In genomic region chr9:72983512-72984021, GRCh38 we compare ENCODE assay signal across 18 cellular contexts. TPM values are rescaled to one million over a fixed set of nuclear protein-coding genes. Genes with fewer than 3 reads are reported as not detected.
DNase-seq lines count a peak whose midpoint lies in the region; ATAC-seq, FAIRE-seq and TF ChIP-seq lines count a peak whose summit lies in the region.
"Had no signal": no experiment of that assay in that cellular context is flagged by ENCODE, and none has a peak within 500 bp of the region (broad histone marks: within the 10 kb centered on the region; RNA-seq: fewer than 3 reads in every experiment).

No MANE protein-coding gene starts in this region.

- H3K36me3 ChIP-seq in K562 (ENCODE audit: control insufficient read depth, insufficient read depth, low read length) (no peaks in the 10 kb centered on the region), liver (ENCODE audit: control insufficient read depth in 4 of 4, insufficient read depth in 3 of 4, low read depth in 1 of 4, low read length in 3 of 4) (no peaks in the 10 kb centered on the region), transverse colon (no peaks in the 10 kb centered on the region)
- H3K36me3 ChIP-seq: suprapubic skin had no signal

- DNase-seq in HuH-7 (ENCODE audit: low spot score) (peak; percentile 27), K562 (ENCODE audit: extremely low read depth in 1 of 4, low spot score in 3 of 4) (no peak), transverse colon (no peak), RWPE1 (ENCODE audit: low spot score) (no peak)
- DNase-seq: activated CD8-positive, alpha-beta T cell treated with anti-CD3 and anti-CD28 coated beads, Interleukin-2, amount 10 ng/mL, durations not matched to agents 7 days and 5 days; activated T-cell treated with anti-CD3 and anti-CD28 coated beads, Interleukin-2, amount 50 U/mL, for 72 hours; dermis blood vessel endothelial cell; DMS 273 treated with DMSO at 0.1 percent for 48 hours; head of caudate nucleus; KBM-7; NCI-H1048; PC-9; stimulated activated CD4-positive, alpha-beta T cell treated with anti-CD3 and anti-CD28 coated beads, Interleukin-4, amount 100 ng/mL, for 4 hours had no signal

- no peak for TF ChIP-seq EP300 in K562 (IDR thresholded peaks at IDR 0.05; ENCODE audit: low read length)
- no peak for TF ChIP-seq EP300 in transverse colon (IDR thresholded peaks at IDR 0.05; ENCODE audit: low read depth)

- H3K27me3 ChIP-seq in K562 (ENCODE audit: control insufficient read depth in 2 of 2, insufficient read depth in 2 of 2, low read length in 2 of 2) (no peaks in the 10 kb centered on the region), liver (ENCODE audit: control insufficient read depth in 4 of 4, insufficient read depth in 4 of 4, low read length in 3 of 4) (no peaks in the 10 kb centered on the region), transverse colon (no peaks in the 10 kb centered on the region)
- H3K27me3 ChIP-seq: suprapubic skin had no signal

- no peak for FAIRE-seq in K562 (lab: Jason Lieb, UNC)

- TF ChIP-seq POLR2A in K562 (conservative IDR thresholded peaks at IDR 0.05) (no peak), transverse colon (IDR thresholded peaks at IDR 0.05) (no peak)

- H3K4me1 ChIP-seq in K562 (replicated peaks in 1 of 2; ENCODE audit: control insufficient read depth in 2 of 2, insufficient read depth in 2 of 2, low read length in 2 of 2) (no peaks in the 10 kb centered on the region; a peak in 3 of 5 replicates), liver (ENCODE audit: control insufficient read depth in 4 of 4, insufficient read depth in 4 of 4, low read length in 3 of 4) (peaks cover 10 to 49% (median 28%) of the 10 kb centered on the region in 4 donors), transverse colon (peaks cover 17 to 54% (median 44%) of the 10 kb centered on the region in 4 donors)

- in situ Hi-C loops in K562 (cut with MboI) (no loop called here), transverse colon (cut with MboI; ENCODE audit: low pct_ligation_motif_present in 1 of 4, low pct_unique_long_range_greater_than_20kb in 1 of 4, low sequenced_read_pairs in 3 of 4) (no loop called here)

- intact Hi-C loops in K562 (cut with micrococcal nuclease) (no loop called here), transverse colon (cut with DNase I; ENCODE audit: low total_unique reads) (no loop called here)

- H3K9me3 ChIP-seq in K562 (replicated peaks; ENCODE audit: control insufficient read depth, insufficient read depth, low read depth, low read length) (no peaks in the 10 kb centered on the region), liver (ENCODE audit: control insufficient read depth in 4 of 4, low read length in 3 of 4) (no peaks in the 10 kb centered on the region), transverse colon (no peaks in the 10 kb centered on the region)
- H3K9me3 ChIP-seq: suprapubic skin had no signal

- H3K9ac ChIP-seq in K562 (ENCODE audit: insufficient read depth in 1 of 2, low read depth in 2 of 2, low read length in 2 of 2) (no peak overlapping the region), liver (ENCODE audit: low read depth in 1 of 2, low read length in 2 of 2) (peak overlapping the region in 1 of 2 donors; percentile 77)

- no peaks in the 10 kb centered on the region for H4K20me1 ChIP-seq in K562 (replicated peaks; ENCODE audit: control insufficient read depth, insufficient read depth, low read length)

- no peak for TF ChIP-seq RAD21 in K562 (CRISPR knock-in tag; conservative IDR thresholded peaks at IDR 0.05 in 1 of 2, IDR thresholded peaks at IDR 0.05 in 1 of 2)
- TF ChIP-seq RAD21 in liver (IDR thresholded peaks at IDR 0.05), result peak; percentile 25 to 30

- 3% methylated on average over 4 of the region's 4 CpGs for WGBS in K562 (ENCODE audit: insufficient coverage, low coverage, missing lambda C conversion rate)
- 21% methylated on average over 4 of the region's 4 CpGs for WGBS in liver
- WGBS in transverse colon (ENCODE audit: low coverage in 1 of 2), 2 donors, result 42 to 47% methylated on average over 2 to 4 of the region's 4 CpGs

- H3K27ac ChIP-seq in K562 (ENCODE audit: extremely low read depth, low read depth, low read length) (no peak overlapping the region), liver (ENCODE audit: low read depth in 1 of 2, low read length in 2 of 2) (peak overlapping the region; percentile 55 to 87), transverse colon (peak overlapping the region in 3 of 4 donors; percentile 28 to 64 (median 57)), RWPE1 (no peak overlapping the region)
- H3K27ac ChIP-seq: PC-9, suprapubic skin had no signal

- TF ChIP-seq CTCF in K562 (IDR thresholded peaks at IDR 0.05 in 2 of 3, conservative IDR thresholded peaks at IDR 0.05 in 1 of 3; ENCODE audit: insufficient read depth in 2 of 3, low read depth in 1 of 3, low read length in 3 of 3) (no peak), liver (IDR thresholded peaks at IDR 0.05; ENCODE audit: low read depth, low read length, missing input control) (no peak), transverse colon (IDR thresholded peaks at IDR 0.05) (no peak), RWPE1 (conservative IDR thresholded peaks at IDR 0.05; ENCODE audit: low read depth) (no peak)

- no peak overlapping the region for H2AFZ ChIP-seq in K562 (ENCODE audit: low read depth, low read length)
- H2AFZ ChIP-seq: PC-9 had no signal

- H3K79me2 ChIP-seq in K562 (ENCODE audit: control insufficient read depth, insufficient read depth, low read length), result no peaks in the 10 kb centered on the region

- CTCF ChIA-PET in K562 (lab: Yijun Ruan, JAX; ENCODE audit: low intra/inter-chr PET ratio), result no interaction called here
- CTCF ChIA-PET in RWPE1 (lab: Yijun Ruan, JAX), result interaction anchor here (0.6 to 0.8 kb wide), 2 partner anchors 43 to 534 kb away, joined by 3 read pairs; no protein-coding TSS in a partner anchor

- H3K4me3 ChIP-seq in K562 (no peak overlapping the region), liver (ENCODE audit: low read depth in 1 of 3, low read length in 3 of 3) (no peak overlapping the region), transverse colon (no peak overlapping the region)
- H3K4me3 ChIP-seq: PC-9, suprapubic skin had no signal

- H3K9me1 ChIP-seq in K562 (ENCODE audit: control insufficient read depth, insufficient read depth, low read length), result no peaks in the 10 kb centered on the region

- POLR2A ChIA-PET in K562 (lab: Yijun Ruan, JAX), result interaction anchor here (1.6 kb wide), 1 partner anchor 16 kb away, joined by 3 read pairs; no protein-coding TSS in a partner anchor
- POLR2A ChIA-PET in RWPE1 (lab: Yijun Ruan, JAX; ENCODE audit: low non-redundant PET), result no interaction called here

- BruUV-seq in K562 (replicated peaks; lab: Mats Ljungman, UMichigan), result no TSS peak

- no peak; the same call in 2 of the 3 replicates for ATAC-seq in K562
- ATAC-seq in HG02763 (IDR thresholded peaks at IDR 0.05; ENCODE audit: unreplicated experiment), result no peak
- ATAC-seq in GM21786 (IDR thresholded peaks at IDR 0.05; ENCODE audit: unreplicated experiment), result no peak
- ATAC-seq: activated CD8-positive, alpha-beta T cell treated with anti-CD3 and anti-CD28 coated beads, Interleukin-2, amount 10 ng/mL, durations not matched to agents 7 days and 5 days; activated T-cell treated with anti-CD3 and anti-CD28 coated beads, Interleukin-2, amount 50 U/mL, for 72 hours; esophagus mucosa had no signal

- no peak overlapping the region for H3K4me2 ChIP-seq in K562 (ENCODE audit: insufficient read depth, low read length)
- H3K4me2 ChIP-seq: PC-9 had no signal

TF ChIP-seq in K562, 482 proteins besides CTCF, POLR2A, EP300 and RAD21 (continues in another document):
- TF ChIP-seq HDGF (IDR thresholded peaks at IDR 0.05) (no peak), TEAD4 (IDR thresholded peaks at IDR 0.05; ENCODE audit: low read length) (peak; percentile 24; the same call in 1 of the 2 replicates), TEAD4 (CRISPR knock-in tag; IDR thresholded peaks at IDR 0.05; ENCODE audit: borderline replicate concordance) (no peak), SMARCA4 (IDR thresholded peaks at IDR 0.05) (no peak), ZNF316 (IDR thresholded peaks at IDR 0.05) (peak; percentile 74), ZNF324 (CRISPR knock-in tag; IDR thresholded peaks at IDR 0.05) (no peak), CBX3 (IDR thresholded peaks at IDR 0.05; ENCODE audit: borderline replicate concordance in 1 of 2, low read length in 2 of 2) (no peak), CBFA2T3 (IDR thresholded peaks at IDR 0.05) (0 out of 2 replicates have a peak, but pooled peaks have one; percentile 14)

RNA-seq across cellular contexts. Expression of gene ALDH1A1, which starts 30.7 kb away (rescaled TPM):
- total RNA-seq in K562 (2011; cell fraction: chromatin; rRNA removed; ENCODE audit: low replicate concordance), result 1.6 and 2.2 TPM in 2 replicates
- total RNA-seq in K562 (2011; cell fraction: nucleolus; rRNA removed), result 0.26 and 1.2 TPM in 2 replicates
- 1.2 and 1.5 TPM in 2 replicates for total RNA-seq in K562 (2011; cell fraction: nucleoplasm; rRNA removed)
- 19.8 and 21.0 TPM in 2 replicates for total RNA-seq in K562 (2014; rRNA removed)
- 32.8 and 38.5 TPM in 2 replicates for total RNA-seq in K562 (2014; rRNA removed; fragmentation: Illumina TruSeq; extraction: Trizol)
- 81.2 and 86.3 TPM in 2 replicates for total RNA-seq in K562 (2015; rRNA removed; fragmentation: Illumina TruSeq; extraction: Trizol)
- total RNA-seq in K562 (2021), result 24.4 and 27.0 TPM in 2 replicates
- 1.3 and 1.8 TPM in 2 replicates for polyA plus RNA-seq in K562 (2011; rRNA removed)
- 0.55 and 0.75 TPM in 2 replicates for polyA plus RNA-seq in K562 (2011; cell fraction: cytosol; rRNA removed)
- polyA plus RNA-seq in K562 (2011; cell fraction: nucleus; rRNA removed), result 0.41 TPM in 2 replicates
- 65.5 and 67.1 TPM in 2 replicates for polyA plus RNA-seq in K562 (2012)
- 26.3 and 29.3 TPM in 2 replicates for polyA plus RNA-seq in K562 (2014; fragmentation: Illumina TruSeq; extraction: Trizol)
- polyA plus RNA-seq in K562 (2014; fragmentation: Nextera tagmentation; extraction: Ambion mirVana), result 10 to 100 TPM; 24.4 to 33.0 TPM
- 20.9 and 21.9 TPM in 2 replicates for polyA plus RNA-seq in K562 (2014; rRNA removed)
- polyA minus RNA-seq in K562 (2011; rRNA and poly(A)+ RNA removed), result 3.0 and 5.7 TPM in 2 replicates
- 0.86 TPM in 1 of 2 replicates, not detected in the other for polyA minus RNA-seq in K562 (2011; cell fraction: cytosol; rRNA and poly(A)+ RNA removed)
- 0.13 and 0.78 TPM in 2 replicates for polyA minus RNA-seq in K562 (2011; cell fraction: nucleus; rRNA and poly(A)+ RNA removed)
- total RNA-seq in liver, result 100 to 1,000 TPM; 178 to 208 TPM
- 100 to 1,000 TPM; 118 to 433 TPM for polyA plus RNA-seq in liver
- 100 to 1,000 TPM in 3 of 4 donors, 10 to 100 TPM in 1; 76.3 to 566 (median 288) TPM for total RNA-seq in transverse colon
- total RNA-seq: activated CD8-positive, alpha-beta T cell treated with anti-CD3 and anti-CD28 coated beads, Interleukin-2, amount 10 ng/mL, durations not matched to agents 7 days and 5 days; activated T-cell treated with anti-CD3 and anti-CD28 coated beads, Interleukin-2, amount 50 U/mL, for 72 hours had no signal

Comparison
In these comparisons a context has a peak if more than half of its experiments do, and no peak if none do; other contexts are left out.
1. H3K27ac ChIP-seq: peak in liver (2 of 2) and transverse colon (3 of 4); none in K562 (single experiment) and RWPE1 (single experiment).